Comparison of ENCODE assay signal across 1 cellular context in genomic region chr17:46935658-46936266, GRCh38.
A peak's percentile ranks its signal among the peaks of the same experiment; 100 is the strongest.
TF ChIP-seq lines count a peak whose summit lies in the region.

No MANE protein-coding gene starts in this region.

TF ChIP-seq in K562, 482 proteins besides CTCF, POLR2A, EP300 and RAD21 (continued from another document and continues in another):
- TF ChIP-seq, protein P1, sequence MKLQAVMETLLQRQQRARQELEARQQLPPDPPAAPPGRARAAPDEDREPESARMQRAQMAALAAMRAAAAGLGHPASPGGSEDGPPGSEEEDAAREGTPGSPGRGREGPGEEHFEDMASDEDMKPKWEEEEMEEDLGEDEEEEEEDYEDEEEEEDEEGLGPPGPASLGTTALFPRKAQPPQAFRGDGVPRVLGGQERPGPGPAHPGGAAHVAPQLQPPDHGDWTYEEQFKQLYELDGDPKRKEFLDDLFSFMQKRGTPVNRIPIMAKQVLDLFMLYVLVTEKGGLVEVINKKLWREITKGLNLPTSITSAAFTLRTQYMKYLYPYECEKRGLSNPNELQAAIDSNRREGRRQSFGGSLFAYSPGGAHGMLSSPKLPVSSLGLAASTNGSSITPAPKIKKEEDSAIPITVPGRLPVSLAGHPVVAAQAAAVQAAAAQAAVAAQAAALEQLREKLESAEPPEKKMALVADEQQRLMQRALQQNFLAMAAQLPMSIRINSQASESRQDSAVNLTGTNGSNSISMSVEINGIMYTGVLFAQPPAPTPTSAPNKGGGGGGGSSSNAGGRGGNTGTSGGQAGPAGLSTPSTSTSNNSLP (IDR thresholded peaks at IDR 0.05; ENCODE audit: borderline replicate concordance, low read depth, low read length) = peak; percentile 40; the same call in 1 of the 2 replicates
- no peak for TF ChIP-seq HCFC1 (IDR thresholded peaks at IDR 0.05; ENCODE audit: low read depth, low read length)
- TF ChIP-seq SOX6 (IDR thresholded peaks at IDR 0.05) = peak; percentile 60; the same call in 1 of the 2 replicates
- no peak for TF ChIP-seq GTF2E2 (tag; IDR thresholded peaks at IDR 0.05)
- TF ChIP-seq SMAD4 (CRISPR knock-in tag; conservative IDR thresholded peaks at IDR 0.05) = peak; percentile 46; the same call in 1 of the 2 replicates
- no peak for TF ChIP-seq PREB (CRISPR knock-in tag; IDR thresholded peaks at IDR 0.05)
- TF ChIP-seq HOMEZ (CRISPR knock-in tag; IDR thresholded peaks at IDR 0.05) = no peak
- no peak for TF ChIP-seq SMARCC2 (IDR thresholded peaks at IDR 0.05; ENCODE audit: low read depth)
- no peak for TF ChIP-seq HLTF (IDR thresholded peaks at IDR 0.05)
- TF ChIP-seq, protein P2, sequence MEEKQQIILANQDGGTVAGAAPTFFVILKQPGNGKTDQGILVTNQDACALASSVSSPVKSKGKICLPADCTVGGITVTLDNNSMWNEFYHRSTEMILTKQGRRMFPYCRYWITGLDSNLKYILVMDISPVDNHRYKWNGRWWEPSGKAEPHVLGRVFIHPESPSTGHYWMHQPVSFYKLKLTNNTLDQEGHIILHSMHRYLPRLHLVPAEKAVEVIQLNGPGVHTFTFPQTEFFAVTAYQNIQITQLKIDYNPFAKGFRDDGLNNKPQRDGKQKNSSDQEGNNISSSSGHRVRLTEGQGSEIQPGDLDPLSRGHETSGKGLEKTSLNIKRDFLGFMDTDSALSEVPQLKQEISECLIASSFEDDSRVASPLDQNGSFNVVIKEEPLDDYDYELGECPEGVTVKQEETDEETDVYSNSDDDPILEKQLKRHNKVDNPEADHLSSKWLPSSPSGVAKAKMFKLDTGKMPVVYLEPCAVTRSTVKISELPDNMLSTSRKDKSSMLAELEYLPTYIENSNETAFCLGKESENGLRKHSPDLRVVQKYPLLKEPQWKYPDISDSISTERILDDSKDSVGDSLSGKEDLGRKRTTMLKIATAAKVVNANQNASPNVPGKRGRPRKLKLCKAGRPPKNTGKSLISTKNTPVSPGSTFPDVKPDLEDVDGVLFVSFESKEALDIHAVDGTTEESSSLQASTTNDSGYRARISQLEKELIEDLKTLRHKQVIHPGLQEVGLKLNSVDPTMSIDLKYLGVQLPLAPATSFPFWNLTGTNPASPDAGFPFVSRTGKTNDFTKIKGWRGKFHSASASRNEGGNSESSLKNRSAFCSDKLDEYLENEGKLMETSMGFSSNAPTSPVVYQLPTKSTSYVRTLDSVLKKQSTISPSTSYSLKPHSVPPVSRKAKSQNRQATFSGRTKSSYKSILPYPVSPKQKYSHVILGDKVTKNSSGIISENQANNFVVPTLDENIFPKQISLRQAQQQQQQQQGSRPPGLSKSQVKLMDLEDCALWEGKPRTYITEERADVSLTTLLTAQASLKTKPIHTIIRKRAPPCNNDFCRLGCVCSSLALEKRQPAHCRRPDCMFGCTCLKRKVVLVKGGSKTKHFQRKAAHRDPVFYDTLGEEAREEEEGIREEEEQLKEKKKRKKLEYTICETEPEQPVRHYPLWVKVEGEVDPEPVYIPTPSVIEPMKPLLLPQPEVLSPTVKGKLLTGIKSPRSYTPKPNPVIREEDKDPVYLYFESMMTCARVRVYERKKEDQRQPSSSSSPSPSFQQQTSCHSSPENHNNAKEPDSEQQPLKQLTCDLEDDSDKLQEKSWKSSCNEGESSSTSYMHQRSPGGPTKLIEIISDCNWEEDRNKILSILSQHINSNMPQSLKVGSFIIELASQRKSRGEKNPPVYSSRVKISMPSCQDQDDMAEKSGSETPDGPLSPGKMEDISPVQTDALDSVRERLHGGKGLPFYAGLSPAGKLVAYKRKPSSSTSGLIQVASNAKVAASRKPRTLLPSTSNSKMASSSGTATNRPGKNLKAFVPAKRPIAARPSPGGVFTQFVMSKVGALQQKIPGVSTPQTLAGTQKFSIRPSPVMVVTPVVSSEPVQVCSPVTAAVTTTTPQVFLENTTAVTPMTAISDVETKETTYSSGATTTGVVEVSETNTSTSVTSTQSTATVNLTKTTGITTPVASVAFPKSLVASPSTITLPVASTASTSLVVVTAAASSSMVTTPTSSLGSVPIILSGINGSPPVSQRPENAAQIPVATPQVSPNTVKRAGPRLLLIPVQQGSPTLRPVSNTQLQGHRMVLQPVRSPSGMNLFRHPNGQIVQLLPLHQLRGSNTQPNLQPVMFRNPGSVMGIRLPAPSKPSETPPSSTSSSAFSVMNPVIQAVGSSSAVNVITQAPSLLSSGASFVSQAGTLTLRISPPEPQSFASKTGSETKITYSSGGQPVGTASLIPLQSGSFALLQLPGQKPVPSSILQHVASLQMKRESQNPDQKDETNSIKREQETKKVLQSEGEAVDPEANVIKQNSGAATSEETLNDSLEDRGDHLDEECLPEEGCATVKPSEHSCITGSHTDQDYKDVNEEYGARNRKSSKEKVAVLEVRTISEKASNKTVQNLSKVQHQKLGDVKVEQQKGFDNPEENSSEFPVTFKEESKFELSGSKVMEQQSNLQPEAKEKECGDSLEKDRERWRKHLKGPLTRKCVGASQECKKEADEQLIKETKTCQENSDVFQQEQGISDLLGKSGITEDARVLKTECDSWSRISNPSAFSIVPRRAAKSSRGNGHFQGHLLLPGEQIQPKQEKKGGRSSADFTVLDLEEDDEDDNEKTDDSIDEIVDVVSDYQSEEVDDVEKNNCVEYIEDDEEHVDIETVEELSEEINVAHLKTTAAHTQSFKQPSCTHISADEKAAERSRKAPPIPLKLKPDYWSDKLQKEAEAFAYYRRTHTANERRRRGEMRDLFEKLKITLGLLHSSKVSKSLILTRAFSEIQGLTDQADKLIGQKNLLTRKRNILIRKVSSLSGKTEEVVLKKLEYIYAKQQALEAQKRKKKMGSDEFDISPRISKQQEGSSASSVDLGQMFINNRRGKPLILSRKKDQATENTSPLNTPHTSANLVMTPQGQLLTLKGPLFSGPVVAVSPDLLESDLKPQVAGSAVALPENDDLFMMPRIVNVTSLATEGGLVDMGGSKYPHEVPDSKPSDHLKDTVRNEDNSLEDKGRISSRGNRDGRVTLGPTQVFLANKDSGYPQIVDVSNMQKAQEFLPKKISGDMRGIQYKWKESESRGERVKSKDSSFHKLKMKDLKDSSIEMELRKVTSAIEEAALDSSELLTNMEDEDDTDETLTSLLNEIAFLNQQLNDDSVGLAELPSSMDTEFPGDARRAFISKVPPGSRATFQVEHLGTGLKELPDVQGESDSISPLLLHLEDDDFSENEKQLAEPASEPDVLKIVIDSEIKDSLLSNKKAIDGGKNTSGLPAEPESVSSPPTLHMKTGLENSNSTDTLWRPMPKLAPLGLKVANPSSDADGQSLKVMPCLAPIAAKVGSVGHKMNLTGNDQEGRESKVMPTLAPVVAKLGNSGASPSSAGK (IDR thresholded peaks at IDR 0.05) = no peak; the same call in 1 of the 2 replicates
- no peak for TF ChIP-seq KHSRP (IDR thresholded peaks at IDR 0.05)
- TF ChIP-seq, protein P3, sequence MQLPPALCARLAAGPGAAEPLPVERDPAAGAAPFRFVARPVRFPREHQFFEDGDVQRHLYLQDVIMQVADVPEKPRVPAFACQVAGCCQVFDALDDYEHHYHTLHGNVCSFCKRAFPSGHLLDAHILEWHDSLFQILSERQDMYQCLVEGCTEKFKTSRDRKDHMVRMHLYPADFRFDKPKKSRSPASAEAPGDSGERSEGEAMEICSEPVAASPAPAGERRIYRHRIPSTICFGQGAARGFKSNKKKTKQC (CRISPR knock-in tag; IDR thresholded peaks at IDR 0.05) = no peak
- no peak for TF ChIP-seq THAP12 (CRISPR knock-in tag; IDR thresholded peaks at IDR 0.05)
- no peak for TF ChIP-seq FOXM1 (IDR thresholded peaks at IDR 0.05; ENCODE audit: low read depth)
- TF ChIP-seq FOXM1 (CRISPR knock-in tag; IDR thresholded peaks at IDR 0.05; ENCODE audit: low read depth) = no peak
- TF ChIP-seq MTA2 (IDR thresholded peaks at IDR 0.05; ENCODE audit: low read depth) = no peak
- TF ChIP-seq TBL1XR1 (IDR thresholded peaks at IDR 0.05; ENCODE audit: low read length in 2 of 2) = peak in 1 of 2 experiments; percentile 32; a peak in 1 of 4 replicates
- no peak for TF ChIP-seq TBP (optimal IDR thresholded peaks at IDR 0.05; ENCODE audit: low read depth, low read length)
- peak; percentile 47 to 95; a peak in 2 of 4 replicates for TF ChIP-seq RCOR1 (IDR thresholded peaks at IDR 0.05; ENCODE audit: borderline replicate concordance in 1 of 2, low read depth in 2 of 2, low read length in 2 of 2)
- no peak for TF ChIP-seq ELF2 (CRISPR knock-in tag; IDR thresholded peaks at IDR 0.05)
- TF ChIP-seq SMAD1 (IDR thresholded peaks at IDR 0.05; ENCODE audit: low read depth, low read length, partially characterized antibody) = no peak
- no peak for TF ChIP-seq GTF3C2 (IDR thresholded peaks at IDR 0.05; ENCODE audit: borderline replicate concordance, extremely low read depth, insufficient read length)
- TF ChIP-seq ZKSCAN3 (CRISPR knock-in tag; IDR thresholded peaks at IDR 0.05) = no peak
- no peak for TF ChIP-seq IRF2 (CRISPR knock-in tag; IDR thresholded peaks at IDR 0.05)
- TF ChIP-seq BDP1 (IDR thresholded peaks at IDR 0.05; ENCODE audit: insufficient read depth, insufficient read length) = no peak
- no peak for TF ChIP-seq PBX2 (CRISPR knock-in tag; IDR thresholded peaks at IDR 0.05; ENCODE audit: low read depth)
- peak; percentile 56; the same call in 1 of the 2 replicates for TF ChIP-seq PBX2 (tag; conservative IDR thresholded peaks at IDR 0.05; ENCODE audit: low read depth)
- peak; percentile 59; the same call in 1 of the 2 replicates for TF ChIP-seq JUND (IDR thresholded peaks at IDR 0.05; ENCODE audit: borderline replicate concordance, low read depth, low read length)
- peak; percentile 34; the same call in 1 of the 3 replicates for TF ChIP-seq JUND (tag; IDR thresholded peaks at IDR 0.05; ENCODE audit: borderline replicate concordance, low read depth, low read length)
- TF ChIP-seq GABPB2 (CRISPR knock-in tag; conservative IDR thresholded peaks at IDR 0.05) = no peak
